In genomic region chr7:102467581-102468415, GRCh38 we compare ENCODE assay signal across 26 cellular contexts. TPM values are rescaled to one million over a fixed set of nuclear protein-coding genes. Genes with fewer than 3 reads are reported as not detected.
DNase-seq lines count a peak whose midpoint lies in the region; ATAC-seq, FAIRE-seq and TF ChIP-seq lines count a peak whose summit lies in the region.
"Had no signal": no experiment of that assay in that cellular context is flagged by ENCODE, and none has a peak within 500 bp of the region (broad histone marks: within the 10 kb centered on the region; RNA-seq: fewer than 3 reads in every experiment).

No MANE protein-coding gene starts in this region.

- no peak for FAIRE-seq in K562 (lab: Jason Lieb, UNC)

- no peak for TF ChIP-seq EP300 in K562 (IDR thresholded peaks at IDR 0.05; ENCODE audit: low read length)

- no TSS peak for BruUV-seq in K562 (replicated peaks; lab: Mats Ljungman, UMichigan)

- WGBS in K562 (ENCODE audit: insufficient coverage, low coverage, missing lambda C conversion rate) = 83% methylated on average over 19 of the region's 22 CpGs

- POLR2A ChIA-PET in K562 (lab: Yijun Ruan, JAX) = interaction anchor here (0.6 to 0.7 kb wide), 2 partner anchors 31 to 76 kb away, joined by 3 to 4 read pairs; no protein-coding TSS in a partner anchor
- POLR2A ChIA-PET in T-cell (lab: Charles Lee) = interaction anchor here in 1 of 2 donors (0.6 kb wide), 1 partner anchor 594 kb away, joined by 5 read pairs; no protein-coding TSS in a partner anchor

- peak overlapping the region in 1 of 2 experiments; percentile 43; a peak in 1 of 4 replicates for H3K9ac ChIP-seq in K562 (ENCODE audit: insufficient read depth in 1 of 2, low read depth in 2 of 2, low read length in 2 of 2)
- H3K9ac ChIP-seq: KMS-11 had no signal

- CTCF ChIA-PET in K562 (lab: Yijun Ruan, JAX; ENCODE audit: low intra/inter-chr PET ratio) = no interaction called here
- CTCF ChIA-PET in T-cell (lab: Charles Lee) = interaction anchor here (0.6 to 1.1 kb wide), 3 partner anchors 18 to 63 kb away, joined by 3 to 8 read pairs (median 3); no protein-coding TSS in a partner anchor

- in situ Hi-C loops in K562 (cut with MboI) = loop anchor here (25.0 kb wide), 2 partner anchors 95 to 195 kb away; partner anchors contain the start of genes POLR2J2, POLR2J3, SPDYE2 and SPDYE2B

- TF ChIP-seq POLR2A in K562 (conservative IDR thresholded peaks at IDR 0.05) = no peak

- intact Hi-C loops in natural killer cell (cut with micrococcal nuclease) = no loop called here
- intact Hi-C loops in K562 (cut with micrococcal nuclease) = no loop called here

- peaks cover 31% of the 10 kb centered on the region for H3K79me2 ChIP-seq in K562 (ENCODE audit: control insufficient read depth, insufficient read depth, low read length)
- H3K79me2 ChIP-seq in osteoblast (ENCODE audit: insufficient read depth, low read length) = peaks cover 25% of the 10 kb centered on the region

- no peak for TF ChIP-seq RAD21 in K562 (CRISPR knock-in tag; conservative IDR thresholded peaks at IDR 0.05 in 1 of 2, IDR thresholded peaks at IDR 0.05 in 1 of 2)

- peaks cover 20 to 27% of the 10 kb centered on the region in 2 donors for H3K4me1 Mint-ChIP-seq in natural killer cell treated with Interleukin-12 subunit alpha and Interleukin-12 subunit beta and Interleukin-15 and Interleukin-18, amount 100 ng/mL, for 72 hours (ENCODE audit: low read depth in 2 of 2)
- peaks cover 12 to 34% of the 10 kb centered on the region in 2 donors for H3K4me1 Mint-ChIP-seq in natural killer cell
- H3K4me1 Mint-ChIP-seq in T-cell = peaks cover 23 to 31% (median 28%) of the 10 kb centered on the region in 3 donors

- H3K9me3 ChIP-seq in K562 (replicated peaks; ENCODE audit: control insufficient read depth, insufficient read depth, low read depth, low read length) (no peaks in the 10 kb centered on the region), osteoblast (ENCODE audit: low read depth, low read length) (no peaks in the 10 kb centered on the region)
- H3K9me3 ChIP-seq: Peyer's patch, thoracic aorta, vagina had no signal

- H3K4me1 ChIP-seq in K562 (replicated peaks in 1 of 2; ENCODE audit: control insufficient read depth in 2 of 2, insufficient read depth in 2 of 2, low read length in 2 of 2) (peaks cover 11 to 72% of the 10 kb centered on the region in 2 experiments; a peak in 3 of 5 replicates), osteoblast (ENCODE audit: insufficient read depth, low read length) (peaks cover 13% of the 10 kb centered on the region)

- no peak overlapping the region for H3K27ac ChIP-seq in K562 (ENCODE audit: extremely low read depth, low read depth, low read length)
- no peak overlapping the region for H3K27ac ChIP-seq in osteoblast (ENCODE audit: low read depth, low read length)
- H3K27ac ChIP-seq: KMS-11, thoracic aorta, vagina had no signal

- no peak overlapping the region for H3K4me2 ChIP-seq in K562 (ENCODE audit: insufficient read depth, low read length)
- H3K4me2 ChIP-seq in osteoblast (ENCODE audit: insufficient read depth, low read length) = no peak overlapping the region
- H3K4me2 ChIP-seq: KMS-11, smooth muscle cell had no signal

- H3K4me3 Mint-ChIP-seq in natural killer cell treated with Interleukin-12 subunit alpha and Interleukin-12 subunit beta and Interleukin-15 and Interleukin-18, amount 100 ng/mL, for 72 hours = no peak overlapping the region
- H3K4me3 Mint-ChIP-seq in natural killer cell (no peak overlapping the region), T-cell (no peak overlapping the region)
- H3K4me3 Mint-ChIP-seq: dendritic cell treated with granulocyte-macrophage colony-stimulating factor and Interleukin-4, amounts not matched to agents 40 ng/mL and 50 ng/mL, for 4 days had no signal

- H3K27me3 ChIP-seq in K562 (ENCODE audit: control insufficient read depth in 2 of 2, insufficient read depth in 2 of 2, low read length in 2 of 2) = no peaks in the 10 kb centered on the region
- H3K27me3 ChIP-seq in osteoblast (ENCODE audit: insufficient read depth, low read length) = no peaks in the 10 kb centered on the region
- H3K27me3 ChIP-seq: Peyer's patch, vagina had no signal

- H2AFZ ChIP-seq in K562 (ENCODE audit: low read depth, low read length) (no peak overlapping the region), osteoblast (ENCODE audit: low read length) (no peak overlapping the region)

- H3K4me3 ChIP-seq in K562 = no peak overlapping the region
- H3K4me3 ChIP-seq in osteoblast (ENCODE audit: insufficient read depth, low read length) = no peak overlapping the region
- H3K4me3 ChIP-seq: GM12878, Peyer's patch, smooth muscle cell, thoracic aorta, vagina had no signal

- H4K20me1 ChIP-seq in K562 (replicated peaks; ENCODE audit: control insufficient read depth, insufficient read depth, low read length) = peaks cover 3% of the 10 kb centered on the region; the same call in 1 of the 2 replicates
- no peaks in the 10 kb centered on the region for H4K20me1 ChIP-seq in osteoblast (ENCODE audit: insufficient read depth, low read length)

- peaks cover 5% of the 10 kb centered on the region for H3K9me1 ChIP-seq in K562 (ENCODE audit: control insufficient read depth, insufficient read depth, low read length)

- no peaks in the 10 kb centered on the region for H3K27me3 Mint-ChIP-seq in natural killer cell treated with Interleukin-12 subunit alpha and Interleukin-12 subunit beta and Interleukin-15 and Interleukin-18, amount 100 ng/mL, for 72 hours
- H3K27me3 Mint-ChIP-seq in natural killer cell (ENCODE audit: low read depth in 2 of 2) (no peaks in the 10 kb centered on the region), T-cell (no peaks in the 10 kb centered on the region)
- H3K27me3 Mint-ChIP-seq: central memory CD8-positive, alpha-beta T cell; naive thymus-derived CD4-positive, alpha-beta T cell had no signal

- no peaks in the 10 kb centered on the region for H3K36me3 Mint-ChIP-seq in natural killer cell treated with Interleukin-12 subunit alpha and Interleukin-12 subunit beta and Interleukin-15 and Interleukin-18, amount 100 ng/mL, for 72 hours
- no peaks in the 10 kb centered on the region for H3K36me3 Mint-ChIP-seq in natural killer cell
- no peaks in the 10 kb centered on the region for H3K36me3 Mint-ChIP-seq in T-cell

- DNase-seq in natural killer cell treated with Interleukin-12 subunit alpha and Interleukin-12 subunit beta and Interleukin-15 and Interleukin-18, amount 100 ng/mL, for 72 hours (ENCODE audit: low spot score) = peak; percentile 59
- DNase-seq in natural killer cell (no peak), K562 (ENCODE audit: extremely low read depth in 1 of 4, low spot score in 3 of 4) (no peak), osteoblast (ENCODE audit: insufficient read length, low spot score, missing footprints) (peak; percentile 88), T-cell (no peak), GOT3 (lab: John Stamatoyannopoulos, UW) (no peak)
- no peak for DNase-seq in activated naive CD4-positive, alpha-beta T cell treated with anti-CD3 and anti-CD28 coated beads, Interleukin-2, amount 50 U/mL, for 16 hours
- DNase-seq: activated CD4-positive, CD25-positive, alpha-beta regulatory T cell; activated naive CD4-positive, alpha-beta T cell treated with Interleukin-2 at 50 U/mL for 16 hours; H9; midbrain; NCI-H2029; stimulated activated CD4-positive, alpha-beta T cell treated with anti-CD3 and anti-CD28 coated beads, Interleukin-1b, Interleukin-23, amount 100 ng/mL, for 48 hours; stimulated activated naive CD8-positive, alpha-beta T cell treated with anti-CD3 and anti-CD28 coated beads, Interleukin-15, Interleukin-2, amounts not matched to agents 100 U/mL and 50 U/mL, for 24 hours had no signal

- no peaks in the 10 kb centered on the region for H3K9me3 Mint-ChIP-seq in natural killer cell treated with Interleukin-12 subunit alpha and Interleukin-12 subunit beta and Interleukin-15 and Interleukin-18, amount 100 ng/mL, for 72 hours
- H3K9me3 Mint-ChIP-seq in natural killer cell (no peaks in the 10 kb centered on the region), T-cell (no peaks in the 10 kb centered on the region)
- H3K9me3 Mint-ChIP-seq: activated T-helper 1 cell treated with anti-CD3 and anti-CD28 coated beads, Interleukin-12 subunit alpha, Interleukin-12 subunit beta, Interleukin-2, Interleukin-4 antibody, amounts not matched to agents 30 ng/mL and 10 ng/mL and 1 ng/mL, durations not matched to agents 14 hours and 24 hours and 36 hours; central memory CD8-positive, alpha-beta T cell; dendritic cell treated with granulocyte-macrophage colony-stimulating factor and Interleukin-4, amounts not matched to agents 40 ng/mL and 50 ng/mL, for 4 days; H9; naive thymus-derived CD4-positive, alpha-beta T cell had no signal

- H3K36me3 ChIP-seq in K562 (ENCODE audit: control insufficient read depth, insufficient read depth, low read length) (peaks cover 61% of the 10 kb centered on the region; the same call in 2 of the 3 replicates), osteoblast (ENCODE audit: insufficient read depth, low read length) (peaks cover 12% of the 10 kb centered on the region)

- H3K27ac Mint-ChIP-seq in natural killer cell treated with Interleukin-12 subunit alpha and Interleukin-12 subunit beta and Interleukin-15 and Interleukin-18, amount 100 ng/mL, for 72 hours = no peak overlapping the region
- H3K27ac Mint-ChIP-seq in natural killer cell (no peak overlapping the region), T-cell (no peak overlapping the region)
- H3K27ac Mint-ChIP-seq: activated T-helper 1 cell treated with anti-CD3 and anti-CD28 coated beads, Interleukin-12 subunit alpha, Interleukin-12 subunit beta, Interleukin-2, Interleukin-4 antibody, amounts not matched to agents 30 ng/mL and 10 ng/mL and 1 ng/mL, durations not matched to agents 14 hours and 24 hours and 36 hours; dendritic cell treated with granulocyte-macrophage colony-stimulating factor and Interleukin-4, amounts not matched to agents 40 ng/mL and 50 ng/mL, for 4 days; H9 had no signal

- no peak for ATAC-seq in natural killer cell treated with Interleukin-12 subunit alpha and Interleukin-12 subunit beta and Interleukin-15 and Interleukin-18, amount 100 ng/mL, for 72 hours
- ATAC-seq in natural killer cell (no peak), K562 (no peak), T-cell (replicated peaks in 1 of 4) (no peak), GM21528 (IDR thresholded peaks at IDR 0.05; ENCODE audit: low FRiP score, unreplicated experiment) (no peak)
- ATAC-seq: esophagus mucosa; naive thymus-derived CD4-positive, alpha-beta T cell; stimulated activated naive CD8-positive, alpha-beta T cell treated with anti-CD3 and anti-CD28 coated beads, Interleukin-15, Interleukin-2, amounts not matched to agents 100 U/mL and 50 U/mL, for 24 hours had no signal

- TF ChIP-seq CTCF in natural killer cell (IDR thresholded peaks at IDR 0.05) (no peak), K562 (IDR thresholded peaks at IDR 0.05 in 2 of 3, conservative IDR thresholded peaks at IDR 0.05 in 1 of 3; ENCODE audit: insufficient read depth in 2 of 3, low read depth in 1 of 3, low read length in 3 of 3) (no peak), osteoblast (IDR thresholded peaks at IDR 0.05; ENCODE audit: extremely low read depth, low read depth, low read length) (no peak)

RNA-seq across cellular contexts. Expression of gene LRWD1, which starts 3.0 kb away (rescaled TPM):
- total RNA-seq in natural killer cell treated with Interleukin-12 subunit alpha and Interleukin-12 subunit beta and Interleukin-15 and Interleukin-18, amount 100 ng/mL, for 72 hours = 10 to 100 TPM; 22.9 to 44.2 TPM
- total RNA-seq in natural killer cell = 10 to 100 TPM; 20.0 to 24.1 (median 20.4) TPM
- total RNA-seq in K562 (2011; cell fraction: chromatin; rRNA removed; ENCODE audit: low replicate concordance) = 20.9 and 70.7 TPM in 2 replicates
- total RNA-seq in K562 (2011; cell fraction: nucleolus; rRNA removed) = 74.0 and 78.4 TPM in 2 replicates
- 23.7 and 31.9 TPM in 2 replicates for total RNA-seq in K562 (2011; cell fraction: nucleoplasm; rRNA removed)
- 51.2 and 62.4 TPM in 2 replicates for total RNA-seq in K562 (2014; rRNA removed)
- total RNA-seq in K562 (2014; rRNA removed; fragmentation: Illumina TruSeq; extraction: Trizol) = 14.1 and 21.3 TPM in 2 replicates
- total RNA-seq in K562 (2015; rRNA removed; fragmentation: Illumina TruSeq; extraction: Trizol) = 38.3 and 38.5 TPM in 2 replicates
- total RNA-seq in K562 (2021) = 64.7 and 66.0 TPM in 2 replicates
- 25.8 and 28.5 TPM in 2 replicates for polyA plus RNA-seq in K562 (2011; rRNA removed)
- polyA plus RNA-seq in K562 (2011; cell fraction: cytosol; rRNA removed) = 21.8 and 77.0 TPM in 2 replicates
- polyA plus RNA-seq in K562 (2011; cell fraction: nucleus; rRNA removed) = 35.4 and 76.1 TPM in 2 replicates
- polyA plus RNA-seq in K562 (2012) = 42.1 and 48.6 TPM in 2 replicates
- 33.2 and 52.4 TPM in 2 replicates for polyA plus RNA-seq in K562 (2014; fragmentation: Illumina TruSeq; extraction: Trizol)
- polyA plus RNA-seq in K562 (2014; fragmentation: Nextera tagmentation; extraction: Ambion mirVana) = under 1 TPM; 0.61 to 0.78 TPM
- polyA plus RNA-seq in K562 (2014; rRNA removed) = 64.8 and 65.7 TPM in 2 replicates
- 11.1 and 23.2 TPM in 2 replicates for polyA minus RNA-seq in K562 (2011; rRNA and poly(A)+ RNA removed)
- polyA minus RNA-seq in K562 (2011; cell fraction: cytosol; rRNA and poly(A)+ RNA removed) = 28.3 and 46.6 TPM in 2 replicates
- polyA minus RNA-seq in K562 (2011; cell fraction: nucleus; rRNA and poly(A)+ RNA removed) = 19.7 and 29.1 TPM in 2 replicates
- total RNA-seq in osteoblast = 20.0 and 24.2 TPM in 2 replicates
- 10 to 100 TPM; 14.0 to 29.0 (median 23.9) TPM for total RNA-seq in T-cell

RNA-seq across cellular contexts. Expression of gene ALKBH4, which starts 3.1 kb away (rescaled TPM):
- 10 to 100 TPM in 1 of 2 donors, 1 to 10 TPM in 1; 7.8 to 19.3 TPM for total RNA-seq in natural killer cell treated with Interleukin-12 subunit alpha and Interleukin-12 subunit beta and Interleukin-15 and Interleukin-18, amount 100 ng/mL, for 72 hours
- total RNA-seq in natural killer cell (1 to 10 TPM; 4.1 to 9.2 (median 9.1) TPM), K562 (2014; rRNA removed) (21.4 and 41.5 TPM in 2 replicates), K562 (2014; rRNA removed; fragmentation: Illumina TruSeq; extraction: Trizol) (5.7 and 7.2 TPM in 2 replicates), K562 (2015; rRNA removed; fragmentation: Illumina TruSeq; extraction: Trizol) (13.5 and 15.2 TPM in 2 replicates), K562 (2021) (18.5 and 19.6 TPM in 2 replicates), osteoblast (13.6 and 16.3 TPM in 2 replicates), T-cell (10 to 100 TPM in 3 of 5 donors, 1 to 10 TPM in 2; 5.6 to 13.5 (median 12.2) TPM)
- total RNA-seq in K562 (2011; cell fraction: chromatin; rRNA removed; ENCODE audit: low replicate concordance) = 4.3 and 16.0 TPM in 2 replicates
- total RNA-seq in K562 (2011; cell fraction: nucleolus; rRNA removed) = 9.1 and 10.8 TPM in 2 replicates
- total RNA-seq in K562 (2011; cell fraction: nucleoplasm; rRNA removed) = 6.9 and 7.2 TPM in 2 replicates
- polyA plus RNA-seq in K562 (2011; rRNA removed) (4.6 and 4.7 TPM in 2 replicates), K562 (2014; fragmentation: Illumina TruSeq; extraction: Trizol) (7.1 and 10.0 TPM in 2 replicates), K562 (2014; fragmentation: Nextera tagmentation; extraction: Ambion mirVana) (10 to 100 TPM in 1 of 2 experiments, 1 to 10 TPM in 1; 6.7 to 11.8 TPM), K562 (2014; rRNA removed) (13.8 and 18.1 TPM in 2 replicates)
- 6.4 and 21.6 TPM in 2 replicates for polyA plus RNA-seq in K562 (2011; cell fraction: cytosol; rRNA removed)
- polyA plus RNA-seq in K562 (2011; cell fraction: nucleus; rRNA removed) = 3.5 and 6.3 TPM in 2 replicates
- 10.7 and 13.3 TPM in 2 replicates for polyA plus RNA-seq in K562 (2012)
- 1.5 and 2.0 TPM in 2 replicates for polyA minus RNA-seq in K562 (2011; rRNA and poly(A)+ RNA removed)
- polyA minus RNA-seq in K562 (2011; cell fraction: cytosol; rRNA and poly(A)+ RNA removed) = 3.6 and 6.6 TPM in 2 replicates
- 3.4 and 3.9 TPM in 2 replicates for polyA minus RNA-seq in K562 (2011; cell fraction: nucleus; rRNA and poly(A)+ RNA removed)

RNA-seq across cellular contexts. Expression of gene POLR2J, which starts 10.9 kb away (rescaled TPM):
- total RNA-seq in natural killer cell treated with Interleukin-12 subunit alpha and Interleukin-12 subunit beta and Interleukin-15 and Interleukin-18, amount 100 ng/mL, for 72 hours = 10 to 100 TPM; 56.9 to 57.6 TPM
- total RNA-seq in natural killer cell (10 to 100 TPM; 35.3 to 44.5 (median 44.5) TPM), K562 (2014; rRNA removed) (132 and 160 TPM in 2 replicates), K562 (2014; rRNA removed; fragmentation: Illumina TruSeq; extraction: Trizol) (70.3 and 80.8 TPM in 2 replicates), K562 (2015; rRNA removed; fragmentation: Illumina TruSeq; extraction: Trizol) (141 TPM in 2 replicates), K562 (2021) (97.8 and 104 TPM in 2 replicates), osteoblast (27.1 and 27.9 TPM in 2 replicates), T-cell (10 to 100 TPM; 35.2 to 53.7 (median 42.3) TPM)
- total RNA-seq in K562 (2011; cell fraction: chromatin; rRNA removed; ENCODE audit: low replicate concordance) = 11.0 and 31.6 TPM in 2 replicates
- total RNA-seq in K562 (2011; cell fraction: nucleolus; rRNA removed) = 83.9 and 98.7 TPM in 2 replicates
- total RNA-seq in K562 (2011; cell fraction: nucleoplasm; rRNA removed) = 48.7 and 61.8 TPM in 2 replicates
- polyA plus RNA-seq in K562 (2011; rRNA removed) (84.6 and 113 TPM in 2 replicates), K562 (2014; fragmentation: Illumina TruSeq; extraction: Trizol) (220 and 231 TPM in 2 replicates), K562 (2014; fragmentation: Nextera tagmentation; extraction: Ambion mirVana) (10 to 100 TPM; 32.3 to 85.8 TPM), K562 (2014; rRNA removed) (175 and 180 TPM in 2 replicates)
- 138 and 266 TPM in 2 replicates for polyA plus RNA-seq in K562 (2011; cell fraction: cytosol; rRNA removed)
- polyA plus RNA-seq in K562 (2011; cell fraction: nucleus; rRNA removed) = 45.6 and 63.7 TPM in 2 replicates
- 130 and 185 TPM in 2 replicates for polyA plus RNA-seq in K562 (2012)
- 17.4 and 27.2 TPM in 2 replicates for polyA minus RNA-seq in K562 (2011; rRNA and poly(A)+ RNA removed)
- 16.4 and 17.5 TPM in 2 replicates for polyA minus RNA-seq in K562 (2011; cell fraction: cytosol; rRNA and poly(A)+ RNA removed)
- polyA minus RNA-seq in K562 (2011; cell fraction: nucleus; rRNA and poly(A)+ RNA removed) = 51.5 and 65.8 TPM in 2 replicates

RNA-seq across cellular contexts. Expression of gene ORAI2, which starts 34.4 kb away (rescaled TPM):
- 10 to 100 TPM; 56.5 to 70.4 TPM for total RNA-seq in natural killer cell treated with Interleukin-12 subunit alpha and Interleukin-12 subunit beta and Interleukin-15 and Interleukin-18, amount 100 ng/mL, for 72 hours
- 10 to 100 TPM; 39.1 to 55.0 (median 41.3) TPM for total RNA-seq in natural killer cell
- total RNA-seq in K562 (2011; cell fraction: chromatin; rRNA removed; ENCODE audit: low replicate concordance) = 18.4 and 52.2 TPM in 2 replicates
- 30.3 and 37.7 TPM in 2 replicates for total RNA-seq in K562 (2011; cell fraction: nucleolus; rRNA removed)
- total RNA-seq in K562 (2011; cell fraction: nucleoplasm; rRNA removed) = 25.7 and 31.2 TPM in 2 replicates
- 18.3 and 23.1 TPM in 2 replicates for total RNA-seq in K562 (2014; rRNA removed)
- 4.0 and 4.1 TPM in 2 replicates for total RNA-seq in K562 (2014; rRNA removed; fragmentation: Illumina TruSeq; extraction: Trizol)
- total RNA-seq in K562 (2015; rRNA removed; fragmentation: Illumina TruSeq; extraction: Trizol) = 9.0 and 9.2 TPM in 2 replicates
- 23.5 and 27.7 TPM in 2 replicates for total RNA-seq in K562 (2021)
- 14.3 and 16.0 TPM in 2 replicates for polyA plus RNA-seq in K562 (2011; rRNA removed)
- polyA plus RNA-seq in K562 (2011; cell fraction: cytosol; rRNA removed) = 32.8 and 91.3 TPM in 2 replicates
- 5.5 and 11.5 TPM in 2 replicates for polyA plus RNA-seq in K562 (2011; cell fraction: nucleus; rRNA removed)
- 34.3 and 36.5 TPM in 2 replicates for polyA plus RNA-seq in K562 (2012)
- 7.7 and 18.6 TPM in 2 replicates for polyA plus RNA-seq in K562 (2014; fragmentation: Illumina TruSeq; extraction: Trizol)
- 1 to 10 TPM; 1.1 to 2.0 TPM for polyA plus RNA-seq in K562 (2014; fragmentation: Nextera tagmentation; extraction: Ambion mirVana)
- 16.7 and 18.9 TPM in 2 replicates for polyA plus RNA-seq in K562 (2014; rRNA removed)
- 11.4 and 21.4 TPM in 2 replicates for polyA minus RNA-seq in K562 (2011; rRNA and poly(A)+ RNA removed)
- 35.3 and 38.1 TPM in 2 replicates for polyA minus RNA-seq in K562 (2011; cell fraction: cytosol; rRNA and poly(A)+ RNA removed)
- polyA minus RNA-seq in K562 (2011; cell fraction: nucleus; rRNA and poly(A)+ RNA removed) = 4.0 and 4.6 TPM in 2 replicates
- total RNA-seq in osteoblast = 44.2 and 57.5 TPM in 2 replicates
- 10 to 100 TPM; 23.0 to 47.5 (median 37.8) TPM for total RNA-seq in T-cell

RNA-seq across cellular contexts. Expression of gene RASA4B, which starts 49.8 kb away (rescaled TPM):
- total RNA-seq in natural killer cell treated with Interleukin-12 subunit alpha and Interleukin-12 subunit beta and Interleukin-15 and Interleukin-18, amount 100 ng/mL, for 72 hours = 10 to 100 TPM in 1 of 2 donors, under 1 TPM in 1; 0.48 to 23.4 TPM
- total RNA-seq in natural killer cell (10 to 100 TPM in 2 of 3 donors, 1 to 10 TPM in 1; 2.4 to 14.3 (median 12.3) TPM), K562 (2014; rRNA removed) (0.73 and 1.8 TPM in 2 replicates), K562 (2014; rRNA removed; fragmentation: Illumina TruSeq; extraction: Trizol) (0.19 and 0.69 TPM in 2 replicates), K562 (2015; rRNA removed; fragmentation: Illumina TruSeq; extraction: Trizol) (0.94 and 1.4 TPM in 2 replicates), K562 (2021) (2.9 and 3.5 TPM in 2 replicates), osteoblast (1.8 and 3.3 TPM in 2 replicates), T-cell (10 to 100 TPM; 18.3 to 57.0 (median 43.0) TPM)
- 12.1 and 23.0 TPM in 2 replicates for total RNA-seq in K562 (2011; cell fraction: chromatin; rRNA removed; ENCODE audit: low replicate concordance)
- total RNA-seq in K562 (2011; cell fraction: nucleolus; rRNA removed) = 8.4 and 13.2 TPM in 2 replicates
- 11.2 and 14.5 TPM in 2 replicates for total RNA-seq in K562 (2011; cell fraction: nucleoplasm; rRNA removed)
- polyA plus RNA-seq in K562 (2011; rRNA removed) (1.5 and 3.3 TPM in 2 replicates), K562 (2014; fragmentation: Illumina TruSeq; extraction: Trizol) (1.5 and 2.6 TPM in 2 replicates), K562 (2014; fragmentation: Nextera tagmentation; extraction: Ambion mirVana) (under 1 TPM in 1 of 2 experiments, not detected in 1; 0.01 TPM), K562 (2014; rRNA removed) (2.4 and 2.5 TPM in 2 replicates)
- polyA plus RNA-seq in K562 (2011; cell fraction: cytosol; rRNA removed) = 2.1 and 2.8 TPM in 2 replicates
- polyA plus RNA-seq in K562 (2011; cell fraction: nucleus; rRNA removed) = 13.0 and 14.1 TPM in 2 replicates
- polyA plus RNA-seq in K562 (2012) = 3.9 and 6.8 TPM in 2 replicates
- 1.4 and 1.6 TPM in 2 replicates for polyA minus RNA-seq in K562 (2011; rRNA and poly(A)+ RNA removed)
- 2.8 TPM in 1 of 2 replicates, not detected in the other for polyA minus RNA-seq in K562 (2011; cell fraction: cytosol; rRNA and poly(A)+ RNA removed)
- 2.6 and 3.1 TPM in 2 replicates for polyA minus RNA-seq in K562 (2011; cell fraction: nucleus; rRNA and poly(A)+ RNA removed)

Comparison
In these comparisons a context has a peak if more than half of its experiments do, and no peak if none do; other contexts are left out.
1. DNase-seq: peak in natural killer cell treated with Interleukin-12 subunit alpha and Interleukin-12 subunit beta and Interleukin-15 and Interleukin-18, amount 100 ng/mL, for 72 hours (single experiment) and osteoblast (single experiment); none in natural killer cell (single experiment), K562 (0 of 4), T-cell (0 of 34), GOT3 (single experiment) and activated naive CD4-positive, alpha-beta T cell treated with anti-CD3 and anti-CD28 coated beads, Interleukin-2, amount 50 U/mL, for 16 hours (single experiment).